In the genomic region with DNA sequence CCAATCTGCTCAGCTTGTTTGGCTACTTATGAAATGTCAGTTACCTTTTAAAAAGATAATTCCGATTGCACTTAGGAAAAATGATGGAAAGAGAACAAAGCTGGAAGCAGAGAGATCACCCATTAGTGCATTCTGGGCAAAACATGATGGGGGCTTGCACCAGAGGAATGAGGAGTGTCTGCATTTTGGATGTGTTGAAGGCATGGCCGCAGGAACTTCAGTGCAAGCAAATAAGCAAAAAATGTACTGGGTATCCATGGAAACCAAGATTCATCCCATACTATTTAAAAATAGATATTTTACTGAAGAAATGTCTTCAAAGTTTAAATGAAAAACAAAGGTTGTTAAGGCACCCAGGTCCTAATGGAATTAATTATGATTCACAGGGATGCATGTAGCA, we compare ENCODE assay signal across 7 cellular contexts.
"Had no signal": no experiment of that assay in that cellular context is flagged by ENCODE, and none has a peak within 500 bp of the region (broad histone marks: within the 10 kb centered on the region; RNA-seq: fewer than 3 reads in every experiment).

No MANE protein-coding gene starts in this region.

- H3K27ac ChIP-seq: HL-60, KMS-11 had no signal

- H3K9ac ChIP-seq: KMS-11 had no signal

- H3K4me3 ChIP-seq: K562 had no signal

- H3K4me2 ChIP-seq: KMS-11 had no signal

- ATAC-seq: HepG2, K562 had no signal

- DNase-seq: IMR-90, KBM-7, KG1 had no signal
